8 cellular contexts compared by ENCODE assay signal in the genomic region with DNA sequence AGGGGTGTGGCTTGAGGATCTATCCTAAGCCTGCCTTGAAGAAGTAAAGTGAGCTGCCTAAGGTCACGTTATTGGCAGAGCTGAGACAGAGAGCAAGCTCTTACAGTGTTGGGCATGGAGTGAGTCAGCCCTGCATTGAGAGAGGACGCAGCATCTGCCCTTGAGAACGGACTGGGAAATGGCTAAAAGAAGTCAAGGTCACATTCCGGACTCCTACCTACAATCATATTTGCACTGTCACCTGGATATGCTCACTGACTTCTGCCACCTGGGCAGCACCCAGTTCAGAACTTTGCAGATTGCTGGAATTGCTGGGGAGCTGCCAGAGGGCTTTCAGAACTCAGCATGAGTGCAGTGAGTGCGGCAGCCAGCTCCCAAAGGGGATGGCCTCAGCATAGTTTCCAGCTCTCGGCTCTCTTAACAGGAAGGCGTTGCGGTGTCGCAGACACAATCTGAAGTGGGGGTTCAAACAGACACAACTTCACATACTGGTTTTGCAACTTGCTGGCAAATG.
DNase-seq lines count a peak whose midpoint lies in the region; ATAC-seq and TF ChIP-seq lines count a peak whose summit lies in the region.

No MANE protein-coding gene starts in this region.

- H3K4me1 ChIP-seq in adipocyte (ENCODE audit: control insufficient read depth, insufficient read depth, low read length): peaks cover 39% of the 10 kb centered on the region
- H3K4me1 ChIP-seq in left ventricle myocardium inferior: peaks cover 73% of the 10 kb centered on the region

- no peak overlapping the region for H3K9ac ChIP-seq in adipocyte (ENCODE audit: low read length)

- no peak for TF ChIP-seq CTCF in left ventricle myocardium inferior (IDR thresholded peaks at IDR 0.05; ENCODE audit: borderline replicate concordance)

- H3K4me3 ChIP-seq in adipocyte (ENCODE audit: low read length) (peak overlapping the region; percentile 59), left ventricle myocardium inferior (peak overlapping the region; percentile 45), skeletal muscle cell (ENCODE audit: low read depth, low read length) (no peak overlapping the region)

- H3K27me3 ChIP-seq in adipocyte (replicated peaks; ENCODE audit: control insufficient read depth, insufficient read depth, low read length): no peaks in the 10 kb centered on the region
- no peaks in the 10 kb centered on the region for H3K27me3 ChIP-seq in left ventricle myocardium inferior (ENCODE audit: low read depth)

- no peaks in the 10 kb centered on the region for H3K9me3 ChIP-seq in adipocyte (ENCODE audit: control insufficient read depth, low read length)
- H3K9me3 ChIP-seq in left ventricle myocardium inferior (replicated peaks): no peaks in the 10 kb centered on the region

- H3K36me3 ChIP-seq in adipocyte (ENCODE audit: control insufficient read depth, insufficient read depth, low read length, severe bottlenecking) (no peaks in the 10 kb centered on the region), left ventricle myocardium inferior (no peaks in the 10 kb centered on the region)

- intact Hi-C loops in left ventricle myocardium inferior (cut with micrococcal nuclease): no loop called here

- DNase-seq in NCI-H2107 treated with DMSO at 0.1 percent for 48 hours (lab: John Stamatoyannopoulos, UW; ENCODE audit: unreplicated experiment) (peak; percentile 62), NCI-H2107 (lab: John Stamatoyannopoulos, UW) (no peak), adipocyte (ENCODE audit: low read depth) (peak; percentile 74), left ventricle myocardium inferior (peak; percentile 83), skeletal muscle cell (ENCODE audit: low read depth) (peak; percentile 93), NCI-H187 treated with DMSO at 0.1 percent for 48 hours (lab: John Stamatoyannopoulos, UW) (no peak)
- no peak for DNase-seq in activated naive CD4-positive, alpha-beta T cell (lab: John Stamatoyannopoulos, UW)

- no peak for ATAC-seq in GM19023 (IDR thresholded peaks at IDR 0.05; ENCODE audit: unreplicated experiment)

- peak overlapping the region; percentile 91 for H3K27ac ChIP-seq in left ventricle myocardium inferior (replicated peaks)

Comparison
In these comparisons a context has a peak if more than half of its experiments do, and no peak if none do; other contexts are left out.
1. DNase-seq: peak in NCI-H2107 treated with DMSO at 0.1 percent for 48 hours (single experiment), adipocyte (single experiment), left ventricle myocardium inferior (single experiment) and skeletal muscle cell (single experiment); none in NCI-H2107 (single experiment), NCI-H187 treated with DMSO at 0.1 percent for 48 hours (single experiment) and activated naive CD4-positive, alpha-beta T cell (0 of 4).